Comparison of ENCODE assay signal across 8 cellular contexts in the genomic region with DNA sequence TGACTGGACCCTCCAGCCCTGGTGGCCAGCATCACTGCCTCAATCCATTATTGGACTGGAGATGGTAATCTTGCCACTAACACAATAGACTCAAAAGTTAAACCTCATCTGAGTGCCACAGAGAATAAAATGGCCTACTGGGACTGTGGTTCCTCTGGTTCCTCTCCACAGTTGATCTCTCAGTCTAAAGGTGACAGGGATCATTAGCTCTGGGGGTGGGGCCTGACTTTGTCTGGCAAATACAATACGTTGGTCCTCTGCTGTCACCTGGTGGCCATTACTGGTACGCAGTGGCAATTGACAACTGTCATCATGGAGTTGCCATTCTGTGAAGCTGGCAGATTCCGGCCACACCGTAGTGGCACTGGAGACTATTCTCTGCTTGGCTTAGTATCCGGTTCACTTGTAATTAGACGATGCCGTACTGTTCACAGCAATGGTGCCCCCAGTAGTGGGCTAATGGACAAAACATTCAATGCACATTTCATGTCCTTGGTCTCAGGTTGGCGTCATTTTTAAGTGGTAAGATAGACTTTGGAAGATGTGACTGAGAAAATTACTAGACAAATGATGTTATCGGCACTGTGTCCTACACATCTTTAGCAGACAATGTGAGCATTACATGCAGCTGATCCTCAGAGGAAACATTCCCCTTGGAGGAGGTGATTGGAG. TPM values are rescaled to one million over a fixed set of nuclear protein-coding genes. Genes with fewer than 3 reads are reported as not detected.
DNase-seq lines count a peak whose midpoint lies in the region; ATAC-seq and TF ChIP-seq lines count a peak whose summit lies in the region.

No MANE protein-coding gene starts in this region.

- BruUV-seq in IMR-90 (replicated peaks; lab: Mats Ljungman, UMichigan) (no TSS peak), PC-3 (replicated peaks; lab: Mats Ljungman, UMichigan) (no TSS peak)

- H3K9ac ChIP-seq in IMR-90 (ENCODE audit: low read depth, low read length): no peak overlapping the region
- H3K9ac ChIP-seq in PC-3 (ENCODE audit: low read length): peak overlapping the region; percentile 45; the same call in 1 of the 2 replicates
- no peak overlapping the region for H3K9ac ChIP-seq in neuronal stem cell (ENCODE audit: low read depth, low read length, poor library complexity)

- no peak overlapping the region for H2BK20ac ChIP-seq in IMR-90 (ENCODE audit: low read depth, low read length)

- no peak overlapping the region for H3K4ac ChIP-seq in IMR-90 (ENCODE audit: low read depth, low read length)
- no peak overlapping the region for H3K4ac ChIP-seq in neuronal stem cell (ENCODE audit: low read length)

- dilution Hi-C loops in IMR-90 (cut with HindIII; ENCODE audit: low sequenced_read_pairs, unreplicated experiment): no loop called here

- peak; percentile 74 for DNase-seq in Daoy (ENCODE audit: low read depth)
- peak; percentile 45 for DNase-seq in IMR-90
- peak; percentile 86 for DNase-seq in PC-3
- DNase-seq in activated T-cell treated with anti-CD3 and anti-CD28 coated beads, Interleukin-2, amount 50 U/mL, for 24 hours: peak; percentile 86
- peak; percentile 63 for DNase-seq in fibroblast of peridontal ligament (ENCODE audit: extremely low read depth)
- peak; percentile 78 for DNase-seq in neuronal stem cell (ENCODE audit: low spot score)
- peak; percentile 89 for DNase-seq in testis

- H3K9me3 ChIP-seq in IMR-90 (ENCODE audit: control insufficient read depth, insufficient read depth, low read length): no peaks in the 10 kb centered on the region
- no peaks in the 10 kb centered on the region for H3K9me3 ChIP-seq in PC-3 (ENCODE audit: low read length)
- H3K9me3 ChIP-seq in neuronal stem cell (replicated peaks in 1 of 2; ENCODE audit: control insufficient read depth in 2 of 2, insufficient read depth in 1 of 2, low read depth in 1 of 2, low read length in 2 of 2): no peaks in the 10 kb centered on the region
- H3K9me3 ChIP-seq in testis: no peaks in the 10 kb centered on the region

- no peaks in the 10 kb centered on the region for H3K9me2 ChIP-seq in PC-3 (replicated peaks; ENCODE audit: low read length)

- H3K79me1 ChIP-seq in IMR-90 (ENCODE audit: low read depth in 1 of 2, low read length in 2 of 2): no peaks in the 10 kb centered on the region
- no peaks in the 10 kb centered on the region for H3K79me1 ChIP-seq in neuronal stem cell (ENCODE audit: low read depth, low read length)

- H3K27ac ChIP-seq in IMR-90 (ENCODE audit: insufficient read depth, low read length) (no peak overlapping the region), PC-3 (ENCODE audit: low read length) (peak overlapping the region; percentile 67), neuronal stem cell (replicated peaks; ENCODE audit: low read length) (no peak overlapping the region), testis (no peak overlapping the region)

- H2AFZ ChIP-seq in IMR-90 (replicated peaks; ENCODE audit: low read length, poor library complexity) (no peak overlapping the region), PC-3 (ENCODE audit: low read length) (peak overlapping the region; percentile 40), neuronal stem cell (ENCODE audit: low read length) (no peak overlapping the region)

- H3K79me2 ChIP-seq in PC-3 (ENCODE audit: low read length): no peaks in the 10 kb centered on the region

- H3K4me3 Mint-ChIP-seq in activated T-cell treated with anti-CD3 and anti-CD28 coated beads, Interleukin-2, amount 50 U/mL, for 24 hours: no peak overlapping the region

- H3K36me3 ChIP-seq in IMR-90 (ENCODE audit: control insufficient read depth, insufficient read depth, low read length): no peaks in the 10 kb centered on the region
- H3K36me3 ChIP-seq in PC-3 (ENCODE audit: low read depth, low read length): no peaks in the 10 kb centered on the region
- no peaks in the 10 kb centered on the region for H3K36me3 ChIP-seq in neuronal stem cell (replicated peaks in 1 of 2; ENCODE audit: control insufficient read depth in 2 of 2, insufficient read depth in 2 of 2, low read length in 2 of 2)
- no peaks in the 10 kb centered on the region for H3K36me3 ChIP-seq in testis (ENCODE audit: low read depth, missing control alignments)

- H2BK5ac ChIP-seq in IMR-90 (ENCODE audit: low read depth, low read length, poor library complexity, severe bottlenecking): no peak overlapping the region
- no peak overlapping the region for H2BK5ac ChIP-seq in neuronal stem cell (ENCODE audit: low read length)

- H3K36me3 Mint-ChIP-seq in activated T-cell treated with anti-CD3 and anti-CD28 coated beads, Interleukin-2, amount 50 U/mL, for 24 hours (ENCODE audit: low read depth): no peaks in the 10 kb centered on the region

- no peaks in the 10 kb centered on the region for H3K4me1 ChIP-seq in IMR-90 (ENCODE audit: control insufficient read depth, insufficient read depth, low read length)
- H3K4me1 ChIP-seq in PC-3 (ENCODE audit: insufficient read depth, low read length): peaks cover 6% of the 10 kb centered on the region
- H3K4me1 ChIP-seq in neuronal stem cell (ENCODE audit: control insufficient read depth in 2 of 2, insufficient read depth in 1 of 2, low read depth in 1 of 2, low read length in 2 of 2): no peaks in the 10 kb centered on the region
- no peaks in the 10 kb centered on the region for H3K4me1 ChIP-seq in testis

- no peaks in the 10 kb centered on the region for H3K9me1 ChIP-seq in IMR-90 (ENCODE audit: insufficient read depth, low read length)

- TF ChIP-seq CTCF in IMR-90 (conservative IDR thresholded peaks at IDR 0.05; ENCODE audit: low read depth, low read length) (peak; percentile 96), PC-3 (conservative IDR thresholded peaks at IDR 0.05; ENCODE audit: low read depth, low read length) (peak; percentile 83), testis (IDR thresholded peaks at IDR 0.05) (peak; percentile 84 to 87 (median 87))

- no peak overlapping the region for H3K27ac Mint-ChIP-seq in activated T-cell treated with anti-CD3 and anti-CD28 coated beads, Interleukin-2, amount 50 U/mL, for 24 hours

- H4K5ac ChIP-seq in IMR-90 (ENCODE audit: low read depth, low read length): no peak overlapping the region

- H4K8ac ChIP-seq in IMR-90 (ENCODE audit: low read depth in 2 of 2, low read length in 2 of 2) (no peak overlapping the region), neuronal stem cell (ENCODE audit: low read depth, low read length) (no peak overlapping the region)

- no peaks in the 10 kb centered on the region for H4K20me1 ChIP-seq in IMR-90 (ENCODE audit: insufficient read depth, low read length)
- H4K20me1 ChIP-seq in PC-3 (ENCODE audit: low read length): no peaks in the 10 kb centered on the region

- intact Hi-C loops in IMR-90 (cut with micrococcal nuclease): loop anchor here (1.0 kb wide), 3 partner anchors 74 to 477 kb away; no protein-coding TSS in a partner anchor
- intact Hi-C loops in PC-3 (cut with micrococcal nuclease): loop anchor here (1.0 to 2.0 kb wide), 4 partner anchors 44 to 477 kb away; no protein-coding TSS in a partner anchor
- intact Hi-C loops in testis (cut with DNase I; ENCODE audit: low total_unique reads): no loop called here

- no peak overlapping the region for H3K23ac ChIP-seq in IMR-90 (ENCODE audit: low read depth, low read length)
- H3K23ac ChIP-seq in neuronal stem cell (ENCODE audit: low read depth, low read length, poor library complexity): no peak overlapping the region

- POLR2A ChIA-PET in IMR-90 (lab: Charles Lee; ENCODE audit: unreplicated experiment): interaction anchor here (0.6 kb wide), 1 partner anchor 908 kb away, joined by 12 read pairs; no protein-coding TSS in a partner anchor
- POLR2A ChIA-PET in PC-3 (lab: Charles Lee; ENCODE audit: unreplicated experiment): interaction anchor here (0.6 to 0.9 kb wide), 2 partner anchors 49 to 73 kb away, joined by 3 to 4 read pairs; no protein-coding TSS in a partner anchor

- H2AK9ac ChIP-seq in IMR-90 (replicated peaks; ENCODE audit: low read depth, low read length, poor library complexity): no peak overlapping the region

- H4K91ac ChIP-seq in IMR-90 (ENCODE audit: insufficient read depth, low read depth, low read length) (no peak overlapping the region), neuronal stem cell (ENCODE audit: low read depth, low read length, poor library complexity) (no peak overlapping the region)

- H3K4me2 ChIP-seq in IMR-90 (ENCODE audit: low read depth, low read length): no peak overlapping the region
- H3K4me2 ChIP-seq in PC-3 (ENCODE audit: low read length): no peak overlapping the region; the same call in 1 of the 2 replicates
- no peak overlapping the region for H3K4me2 ChIP-seq in neuronal stem cell (ENCODE audit: insufficient read depth, low read length, poor library complexity, severe bottlenecking)

- H3K9me3 Mint-ChIP-seq in activated T-cell treated with anti-CD3 and anti-CD28 coated beads, Interleukin-2, amount 50 U/mL, for 24 hours: no peaks in the 10 kb centered on the region

- no peak overlapping the region for H3K18ac ChIP-seq in IMR-90 (ENCODE audit: low read depth, low read length)
- no peak overlapping the region for H3K18ac ChIP-seq in neuronal stem cell (ENCODE audit: low read length)

- no peak overlapping the region for H3K56ac ChIP-seq in IMR-90 (ENCODE audit: extremely low read depth, insufficient read depth, low read length)

- H2BK12ac ChIP-seq in neuronal stem cell (ENCODE audit: low read length): no peak overlapping the region

- no peak overlapping the region for H2AK5ac ChIP-seq in IMR-90 (ENCODE audit: low read depth, low read length)
- no peak overlapping the region for H2AK5ac ChIP-seq in neuronal stem cell (ENCODE audit: low read depth, low read length)

- peaks cover 17% of the 10 kb centered on the region for H3K4me1 Mint-ChIP-seq in activated T-cell treated with anti-CD3 and anti-CD28 coated beads, Interleukin-2, amount 50 U/mL, for 24 hours (ENCODE audit: low read depth)

- peak; percentile 96 for ATAC-seq in GM21723 (IDR thresholded peaks at IDR 0.05; ENCODE audit: unreplicated experiment)
- ATAC-seq in IMR-90 (ENCODE audit: low read depth): peak; percentile 91
- peak; percentile 84 for ATAC-seq in PC-3

- H3F3A ChIP-seq in PC-3 (ENCODE audit: low read length, unreplicated experiment): no peaks in the 10 kb centered on the region

- no peak overlapping the region for H2BK15ac ChIP-seq in IMR-90 (ENCODE audit: low read depth, low read length)
- H2BK15ac ChIP-seq in neuronal stem cell (ENCODE audit: low read length): no peak overlapping the region

- TF ChIP-seq RAD21 in IMR-90 (IDR thresholded peaks at IDR 0.05; ENCODE audit: low read length): peak; percentile 98

- no peak for TF ChIP-seq POLR2A in IMR-90 (IDR thresholded peaks at IDR 0.05; ENCODE audit: low read depth, low read length)
- TF ChIP-seq POLR2A in testis (IDR thresholded peaks at IDR 0.05): no peak

- in situ Hi-C loops in IMR-90 (cut with MboI; ENCODE audit: low sequenced_read_pairs): loop anchor here (5.0 kb wide), 2 partner anchors 69 to 149 kb away; no protein-coding TSS in a partner anchor

- no peak overlapping the region for H2BK120ac ChIP-seq in IMR-90 (ENCODE audit: low read depth, low read length)
- no peak overlapping the region for H2BK120ac ChIP-seq in neuronal stem cell (ENCODE audit: low read depth, low read length)

- H3K14ac ChIP-seq in IMR-90 (replicated peaks; ENCODE audit: low read depth, low read length) (no peak overlapping the region), neuronal stem cell (ENCODE audit: low read length) (no peak overlapping the region)

- CTCF ChIA-PET in IMR-90 (lab: Yijun Ruan, JAX): interaction anchor here (0.6 to 2.2 kb wide), 12 partner anchors 18 to 478 kb away, joined by 3 to 67 read pairs (median 4); no protein-coding TSS in a partner anchor
- CTCF ChIA-PET in PC-3 (lab: Charles Lee): interaction anchor here (0.9 to 1.7 kb wide), 8 partner anchors 18 to 477 kb away, joined by 4 to 69 read pairs (median 8); partner anchors contain the start of gene FGFBP1

- whole genome bisulfite sequencing in IMR-90 (ENCODE audit: extremely low coverage in 2 of 2, insufficient read length in 1 of 2), 2 experiments: 64% methylated on average over 4 of the region's 9 CpGs; no CpG with 5 or more reads in 1 of the 2 experiments
- no CpG with 5 or more reads among the region's 9 CpGs for WGBS in neuronal stem cell (ENCODE audit: extremely low coverage in 2 of 2, insufficient read length in 2 of 2, insufficient replicate concordance in 1 of 2), 2 donors
- 61 to 87% methylated on average over 8 to 9 of the region's 9 CpGs for WGBS in testis, 2 donors

- H3K4me3 ChIP-seq in IMR-90 (ENCODE audit: insufficient read depth, low read depth, low read length) (no peak overlapping the region), PC-3 (ENCODE audit: low read length) (no peak overlapping the region), neuronal stem cell (ENCODE audit: low read length in 2 of 2) (no peak overlapping the region), testis (no peak overlapping the region)

- H3K27me3 Mint-ChIP-seq in activated T-cell treated with anti-CD3 and anti-CD28 coated beads, Interleukin-2, amount 50 U/mL, for 24 hours: peaks cover 4% of the 10 kb centered on the region

- H3K27me3 ChIP-seq in IMR-90 (ENCODE audit: control insufficient read depth, insufficient read depth, low read length) (peaks cover 14% of the 10 kb centered on the region), PC-3 (ENCODE audit: low read length) (no peaks in the 10 kb centered on the region), neuronal stem cell (ENCODE audit: control insufficient read depth in 3 of 3, insufficient read depth in 3 of 3, low read depth in 1 of 3, low read length in 3 of 3) (no peaks in the 10 kb centered on the region), testis (no peaks in the 10 kb centered on the region)

RNA-seq across cellular contexts. Expression of gene FGFBP2, which starts 6.7 kb away (rescaled TPM):
- total RNA-seq in Daoy (2014; rRNA removed; shearing (Covaris generic)): not detected in 2 replicates
- total RNA-seq in IMR-90 (2012; rRNA removed) (not detected in 2 replicates), PC-3 (2014; rRNA removed) (not detected in 2 replicates), testis (100 to 1,000 TPM in 1 of 2 donors, 10 to 100 TPM in 1; 19.4 to 139 TPM)
- polyA plus RNA-seq in IMR-90 (2012; rRNA removed) (not detected in 2 replicates), testis (ENCODE audit: insufficient read depth, low read depth, low replicate concordance) (20.3 TPM)
- not detected in 2 replicates for polyA plus RNA-seq in IMR-90 (2012; cell fraction: cytosol; rRNA removed)
- not detected in 2 replicates for polyA plus RNA-seq in IMR-90 (2012; cell fraction: nucleus; rRNA removed; ENCODE audit: low replicate concordance)
- not detected for polyA plus RNA-seq in neuronal stem cell (2013, experiment 1 of 2)
- not detected for polyA plus RNA-seq in neuronal stem cell (2013, experiment 2 of 2)

RNA-seq across cellular contexts. Expression of gene FGFBP1, which starts 17.8 kb away (rescaled TPM):
- total RNA-seq in Daoy (2014; rRNA removed; shearing (Covaris generic)): 0.39 and 0.86 TPM in 2 replicates
- total RNA-seq in IMR-90 (2012; rRNA removed) (under 0.01 TPM in 1 of 2 replicates, not detected in the other), PC-3 (2014; rRNA removed) (80.5 and 133 TPM in 2 replicates), testis (not detected)
- polyA plus RNA-seq in IMR-90 (2012; rRNA removed) (not detected in 2 replicates), testis (ENCODE audit: insufficient read depth, low read depth, low replicate concordance) (1.1 TPM)
- not detected in 2 replicates for polyA plus RNA-seq in IMR-90 (2012; cell fraction: cytosol; rRNA removed)
- not detected in 2 replicates for polyA plus RNA-seq in IMR-90 (2012; cell fraction: nucleus; rRNA removed; ENCODE audit: low replicate concordance)
- polyA plus RNA-seq in neuronal stem cell (2013, experiment 1 of 2): not detected
- polyA plus RNA-seq in neuronal stem cell (2013, experiment 2 of 2): 0.04 TPM

Comparison
In these comparisons a context has a peak if more than half of its experiments do, and no peak if none do; other contexts are left out.
1. RNA of gene FGFBP2, which starts 6.7 kb away (total RNA-seq): 19.4 to 139 TPM in testis; not detected in Daoy, not detected in IMR-90 and not detected in PC-3; every median in the first group is over 10 times any median in the second.
2. RNA of gene FGFBP1, which starts 17.8 kb away (total RNA-seq): 80.5 to 133 TPM in PC-3; 0.39 to 0.86 TPM in Daoy, under 0.01 TPM in IMR-90 and not detected in testis; every median in the first group is over 10 times any median in the second.
3. Peak in every context shown above with its lines, with median percentiles within 50 percentile points of each other: DNase-seq, ATAC-seq and CTCF ChIP-seq.